In genomic region chr2:130763405-130763804, GRCh38 we compare ENCODE assay signal across 26 cellular contexts. TPM values are rescaled to one million over a fixed set of nuclear protein-coding genes. Genes with fewer than 3 reads are reported as not detected.
"Had no signal": no experiment of that assay in that cellular context is flagged by ENCODE, and none has a peak within 500 bp of the region (broad histone marks: within the 10 kb centered on the region; RNA-seq: fewer than 3 reads in every experiment).

No MANE protein-coding gene starts in this region.

- H3K27ac ChIP-seq: HL-60, KMS-11, RWPE1 had no signal

- DNase-seq: Kasumi-1, MM.1S, NCI-H1092 treated with DMSO at 0.1 percent for 48 hours, NCI-H1436, NCI-H187, NCI-H2029, NCI-H2081 treated with DMSO at 0.1 percent for 48 hours, NCI-H2171, NCI-H226, NCI-H446, NCI-H510A, NCI-H524 treated with DMSO at 0.1 percent for 48 hours, NCI-H69, NCI-H774, PC-3, SHP77, SK-N-SH had no signal

- H3K4me2 ChIP-seq: KMS-11, SK-N-SH had no signal

- ATAC-seq: K562, Panc1, PC-3 had no signal

- H3K4me3 ChIP-seq: K562 had no signal

- H3K9me3 ChIP-seq: SK-N-SH had no signal

RNA-seq across cellular contexts. Expression of gene AMER3, which starts 8.1 kb away (rescaled TPM):
- total RNA-seq: K562, M059J, OCI-LY7, PC-3, SK-MEL-5 had no signal
- polyA plus RNA-seq: IgD-negative memory B cell, K562 had no signal

RNA-seq across cellular contexts. Expression of gene GPR148, which starts 34.5 kb away (rescaled TPM):
- total RNA-seq: K562, M059J, OCI-LY7, PC-3, SK-MEL-5 had no signal
- polyA plus RNA-seq: IgD-negative memory B cell, K562, SK-N-SH had no signal
